ENCODE assay signal across 1 cellular context in genomic region chr1:81703352-81703735, GRCh38.
TF ChIP-seq lines count a peak whose summit lies in the region.

No MANE protein-coding gene starts in this region.

TF ChIP-seq in SK-N-SH, 30 proteins besides CTCF, POLR2A, EP300 and RAD21 (continued from another document):
- TF ChIP-seq REST (IDR thresholded peaks at IDR 0.05; ENCODE audit: low read depth, low read length), result no peak
- TF ChIP-seq JUND (IDR thresholded peaks at IDR 0.05), result 0 out of 2 replicates have a peak, but pooled peaks have one; percentile 4
- TF ChIP-seq RCOR1 (IDR thresholded peaks at IDR 0.05; ENCODE audit: low read length), result no peak
TF ChIP-seq in SK-N-SH: peak in this region for 2.
